In the genomic region with DNA sequence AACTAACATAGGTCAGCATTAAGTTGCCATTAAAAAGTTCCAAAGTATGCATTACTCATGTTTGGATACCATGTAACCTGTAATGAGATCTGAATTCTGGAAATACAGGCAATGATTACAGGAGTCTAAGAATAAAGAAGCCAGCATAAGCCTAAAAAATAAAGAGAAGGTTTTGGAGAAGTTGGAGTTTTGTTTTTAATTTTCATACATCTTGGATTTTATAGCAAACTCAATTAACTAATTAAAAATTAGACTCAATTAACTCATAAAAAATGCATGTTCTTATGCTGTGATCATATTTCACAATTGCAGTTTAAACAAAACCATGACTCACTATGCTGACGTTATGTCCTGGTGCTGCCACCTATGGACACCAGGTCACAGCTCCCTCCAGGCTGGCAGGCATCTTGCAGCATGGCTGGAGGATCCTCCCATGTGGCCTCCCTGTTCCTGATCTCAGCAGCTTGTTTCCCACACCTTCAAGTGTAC, we compare ENCODE assay signal across 9 cellular contexts.
DNase-seq lines count a peak whose midpoint lies in the region; ATAC-seq, FAIRE-seq and TF ChIP-seq lines count a peak whose summit lies in the region.
"Had no signal": no experiment of that assay in that cellular context is flagged by ENCODE, and none has a peak within 500 bp of the region (broad histone marks: within the 10 kb centered on the region; RNA-seq: fewer than 3 reads in every experiment).

No MANE protein-coding gene starts in this region.

- no peaks in the 10 kb centered on the region for H3K9me3 Mint-ChIP-seq in natural killer cell

- H3K56ac ChIP-seq in IMR-90 (ENCODE audit: extremely low read depth, insufficient read depth, low read length): no peak overlapping the region

- H2AFZ ChIP-seq in IMR-90 (replicated peaks; ENCODE audit: low read length, poor library complexity): no peak overlapping the region

- TF ChIP-seq POLR2A in IMR-90 (IDR thresholded peaks at IDR 0.05; ENCODE audit: low read depth, low read length): no peak
- TF ChIP-seq POLR2A in gastroesophageal sphincter (IDR thresholded peaks at IDR 0.05): no peak

- BruUV-seq in IMR-90 (replicated peaks; lab: Mats Ljungman, UMichigan): no TSS peak

- whole genome bisulfite sequencing in IMR-90 (ENCODE audit: extremely low coverage in 2 of 2, insufficient read length in 1 of 2), 2 experiments: 0% methylated on average over 1 of the region's 1 CpG; no CpG with 5 or more reads in 1 of the 2 experiments
- WGBS in gastroesophageal sphincter (ENCODE audit: low coverage in 1 of 2), 2 donors: 0 to 9% methylated on average over 1 of the region's 1 CpG
- WGBS in small intestine, 3 donors: 0 to 13% (median 3%) methylated on average over 1 of the region's 1 CpG

- no peak overlapping the region for H2AK5ac ChIP-seq in IMR-90 (ENCODE audit: low read depth, low read length)

- TF ChIP-seq EP300 in gastroesophageal sphincter (IDR thresholded peaks at IDR 0.05): no peak

- no peaks in the 10 kb centered on the region for H3K9me1 ChIP-seq in IMR-90 (ENCODE audit: insufficient read depth, low read length)

- no peaks in the 10 kb centered on the region for H3K36me3 ChIP-seq in IMR-90 (ENCODE audit: control insufficient read depth, insufficient read depth, low read length)
- H3K36me3 ChIP-seq in gastroesophageal sphincter: no peaks in the 10 kb centered on the region
- H3K36me3 ChIP-seq in small intestine (ENCODE audit: control insufficient read depth in 2 of 2, insufficient read depth in 2 of 2, low read length in 2 of 2): no peaks in the 10 kb centered on the region

- H3K4me2 ChIP-seq in IMR-90 (ENCODE audit: low read depth, low read length): no peak overlapping the region

- H4K91ac ChIP-seq in IMR-90 (ENCODE audit: insufficient read depth, low read depth, low read length): no peak overlapping the region

- H3K27ac ChIP-seq in IMR-90 (ENCODE audit: insufficient read depth, low read length) (no peak overlapping the region), gastroesophageal sphincter (no peak overlapping the region), small intestine (ENCODE audit: low read depth in 1 of 2, low read length in 1 of 2) (no peak overlapping the region)
- H3K27ac ChIP-seq: skin epidermis had no signal

- H3K4me1 ChIP-seq in IMR-90 (ENCODE audit: control insufficient read depth, insufficient read depth, low read length) (no peaks in the 10 kb centered on the region), gastroesophageal sphincter (peaks cover 0 to 34% (median 0%) of the 10 kb centered on the region in 3 donors), small intestine (ENCODE audit: control insufficient read depth in 2 of 2, insufficient read depth in 1 of 2, low read depth in 1 of 2, low read length in 1 of 2) (no peaks in the 10 kb centered on the region)

- no peak overlapping the region for H3K4me3 Mint-ChIP-seq in natural killer cell

- H3K27me3 ChIP-seq in IMR-90 (ENCODE audit: control insufficient read depth, insufficient read depth, low read length) (no peaks in the 10 kb centered on the region), gastroesophageal sphincter (no peaks in the 10 kb centered on the region), small intestine (ENCODE audit: control insufficient read depth in 2 of 2, insufficient read depth in 2 of 2, low read length in 2 of 2) (no peaks in the 10 kb centered on the region)

- DNase-seq in NCI-H82 (lab: John Stamatoyannopoulos, UW) (peak; percentile 63), NCI-H82 treated with DMSO at 0.1 percent for 48 hours (lab: John Stamatoyannopoulos, UW; ENCODE audit: unreplicated experiment) (no peak), IMR-90 (peak; percentile 65), SK-N-DZ (ENCODE audit: low spot score) (peak; percentile 77), small intestine (peak; percentile 83), KG1 (lab: John Stamatoyannopoulos, UW) (no peak), natural killer cell (no peak)

- H2BK15ac ChIP-seq in IMR-90 (ENCODE audit: low read depth, low read length): no peak overlapping the region

- H4K20me1 ChIP-seq in IMR-90 (ENCODE audit: insufficient read depth, low read length): no peaks in the 10 kb centered on the region

- H3K27ac Mint-ChIP-seq in natural killer cell: no peak overlapping the region

- TF ChIP-seq CTCF in IMR-90 (conservative IDR thresholded peaks at IDR 0.05; ENCODE audit: low read depth, low read length) (no peak), gastroesophageal sphincter (IDR thresholded peaks at IDR 0.05) (peak in 3 of 4 experiments; percentile 17 to 51 (median 32)), natural killer cell (IDR thresholded peaks at IDR 0.05) (no peak)

- H3K4me3 ChIP-seq in IMR-90 (ENCODE audit: insufficient read depth, low read depth, low read length) (no peak overlapping the region), gastroesophageal sphincter (no peak overlapping the region), small intestine (ENCODE audit: low read depth in 1 of 2, low read length in 2 of 2) (no peak overlapping the region)
- H3K4me3 ChIP-seq: skin epidermis had no signal

- in situ Hi-C loops in IMR-90 (cut with MboI; ENCODE audit: low sequenced_read_pairs): no loop called here

- no peaks in the 10 kb centered on the region for H3K4me1 Mint-ChIP-seq in natural killer cell

- H2BK5ac ChIP-seq in IMR-90 (ENCODE audit: low read depth, low read length, poor library complexity, severe bottlenecking): no peak overlapping the region

- H4K8ac ChIP-seq in IMR-90 (ENCODE audit: low read depth in 2 of 2, low read length in 2 of 2): no peak overlapping the region

- POLR2A ChIA-PET in IMR-90 (lab: Charles Lee; ENCODE audit: unreplicated experiment): no interaction called here

- no peak overlapping the region for H3K18ac ChIP-seq in IMR-90 (ENCODE audit: low read depth, low read length)

- H3K9me3 ChIP-seq in IMR-90 (ENCODE audit: control insufficient read depth, insufficient read depth, low read length) (peaks cover 4% of the 10 kb centered on the region; the same call in 1 of the 2 replicates), gastroesophageal sphincter (no peaks in the 10 kb centered on the region), small intestine (ENCODE audit: control insufficient read depth, low read depth) (no peaks in the 10 kb centered on the region)

- H3K9ac ChIP-seq in IMR-90 (ENCODE audit: low read depth, low read length): no peak overlapping the region

- no peak overlapping the region for H4K5ac ChIP-seq in IMR-90 (ENCODE audit: low read depth, low read length)

- H2BK120ac ChIP-seq in IMR-90 (ENCODE audit: low read depth, low read length): no peak overlapping the region

- no peak for TF ChIP-seq RAD21 in IMR-90 (IDR thresholded peaks at IDR 0.05; ENCODE audit: low read length)

- CTCF ChIA-PET in IMR-90 (lab: Yijun Ruan, JAX): no interaction called here

- peak overlapping the region; percentile 42 for H2AK9ac ChIP-seq in IMR-90 (replicated peaks; ENCODE audit: low read depth, low read length, poor library complexity)

- ATAC-seq in IMR-90 (ENCODE audit: low read depth) (peak; percentile 57; the same call in 1 of the 2 replicates), gastroesophageal sphincter (peak; percentile 61), natural killer cell (no peak)

- intact Hi-C loops in IMR-90 (cut with micrococcal nuclease) (no loop called here), natural killer cell (cut with micrococcal nuclease) (no loop called here)

- dilution Hi-C loops in IMR-90 (cut with HindIII; ENCODE audit: low sequenced_read_pairs, unreplicated experiment): no loop called here

- H3K36me3 Mint-ChIP-seq in natural killer cell: no peaks in the 10 kb centered on the region

- H2BK20ac ChIP-seq in IMR-90 (ENCODE audit: low read depth, low read length): no peak overlapping the region

- H3K4ac ChIP-seq in IMR-90 (ENCODE audit: low read depth, low read length): no peak overlapping the region

- no peaks in the 10 kb centered on the region for H3K27me3 Mint-ChIP-seq in natural killer cell (ENCODE audit: low read depth in 2 of 2)

- H3K79me1 ChIP-seq in IMR-90 (ENCODE audit: low read depth in 1 of 2, low read length in 2 of 2): no peaks in the 10 kb centered on the region

- no peak overlapping the region for H3K14ac ChIP-seq in IMR-90 (replicated peaks; ENCODE audit: low read depth, low read length)

- H3K23ac ChIP-seq in IMR-90 (ENCODE audit: low read depth, low read length): no peak overlapping the region

- no peak for FAIRE-seq in small intestine (lab: Jason Lieb, UNC)

TF ChIP-seq in IMR-90, 13 proteins besides CTCF, POLR2A, EP300 and RAD21:
- no peak for TF ChIP-seq MXI1 (IDR thresholded peaks at IDR 0.05; ENCODE audit: borderline replicate concordance, low read depth, low read length)
- 0 out of 2 replicates have a peak, but pooled peaks have one; percentile 4 for TF ChIP-seq FOS (IDR thresholded peaks at IDR 0.05; ENCODE audit: low read depth, low read length)
- TF ChIP-seq CEBPB (IDR thresholded peaks at IDR 0.05; ENCODE audit: low read depth, low read length): peak; percentile 28; the same call in 1 of the 2 replicates

Comparison
In these comparisons a context has a peak if more than half of its experiments do, and no peak if none do; other contexts are left out.
1. DNase-seq: peak in NCI-H82 (single experiment), IMR-90 (single experiment), SK-N-DZ (single experiment) and small intestine (single experiment); none in NCI-H82 treated with DMSO at 0.1 percent for 48 hours (single experiment), KG1 (single experiment) and natural killer cell (single experiment).
2. ATAC-seq: peak in IMR-90 (single experiment) and gastroesophageal sphincter (single experiment); none in natural killer cell (0 of 3).
3. CTCF ChIP-seq: peak in gastroesophageal sphincter (3 of 4); none in IMR-90 (single experiment) and natural killer cell (single experiment).